Comparison of ENCODE assay signal across 1 cellular context in genomic region chr1:44817307-44817706, GRCh38.
TF ChIP-seq lines count a peak whose summit lies in the region.

No MANE protein-coding gene starts in this region.

TF ChIP-seq in K562, 482 proteins besides CTCF, POLR2A, EP300 and RAD21:
- TF ChIP-seq KDM1A (IDR thresholded peaks at IDR 0.05) (0 out of 4 replicates have a peak, but pooled peaks of 1 of the 2 experiments have one; percentile 19), BCL6 (CRISPR knock-in tag; IDR thresholded peaks at IDR 0.05) (no peak), LARP7 (IDR thresholded peaks at IDR 0.05) (no peak), MEIS2 (IDR thresholded peaks at IDR 0.05; ENCODE audit: partially characterized antibody) (peak; percentile 54), BRCA1 (IDR thresholded peaks at IDR 0.05) (no peak), BRCA1 (CRISPR knock-in tag; IDR thresholded peaks at IDR 0.05) (no peak), PHB (CRISPR knock-in tag; IDR thresholded peaks at IDR 0.05) (no peak), ZNF224 (CRISPR knock-in tag; IDR thresholded peaks at IDR 0.05) (no peak), E2F4 (CRISPR knock-in tag; IDR thresholded peaks at IDR 0.05; ENCODE audit: low read depth) (no peak), NR3C1 (CRISPR knock-in tag; IDR thresholded peaks at IDR 0.05) (no peak), KLF16 (IDR thresholded peaks at IDR 0.05) (no peak)
